ENCODE assay signal across 9 cellular contexts in the genomic region with DNA sequence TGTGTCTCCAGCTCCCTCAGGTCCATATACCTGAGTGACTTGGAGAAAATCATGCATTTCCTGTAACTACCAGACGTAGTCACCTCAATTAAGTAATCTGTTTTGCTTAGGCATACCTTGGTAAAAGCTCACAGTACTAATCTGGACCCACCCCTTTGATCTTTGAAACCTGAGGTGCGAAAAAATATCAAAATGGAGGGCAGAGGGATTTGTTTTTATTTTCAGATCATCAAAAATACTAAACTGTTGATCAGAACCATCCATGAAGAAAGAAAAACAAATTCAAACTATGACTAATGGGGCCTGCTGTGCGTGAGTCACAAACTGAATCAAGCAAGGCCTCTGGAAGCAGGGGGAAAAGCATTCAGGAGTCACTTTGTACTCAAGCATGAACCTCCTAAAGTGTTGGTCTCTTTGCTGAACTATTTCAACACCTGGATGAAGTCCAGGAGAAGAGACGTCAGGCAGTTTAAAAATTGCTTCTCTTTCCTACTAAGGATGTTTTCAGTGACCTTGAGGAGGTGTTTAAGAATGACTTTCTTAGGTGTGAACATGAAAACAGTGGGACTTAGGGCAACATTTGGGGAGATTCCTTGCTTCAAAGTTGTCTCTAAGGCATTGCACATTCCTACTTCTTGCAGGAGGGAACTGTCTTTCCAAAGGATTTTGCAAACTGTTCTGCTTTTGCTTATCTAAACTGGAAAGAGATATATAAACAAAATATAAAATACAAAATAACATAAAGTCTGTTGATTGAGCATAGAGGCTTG.
DNase-seq lines count a peak whose midpoint lies in the region; ATAC-seq lines count a peak whose summit lies in the region.
"Had no signal": no experiment of that assay in that cellular context is flagged by ENCODE, and none has a peak within 500 bp of the region (broad histone marks: within the 10 kb centered on the region; RNA-seq: fewer than 3 reads in every experiment).

No MANE protein-coding gene starts in this region.

- peak; percentile 75 for DNase-seq in AG08396 (ENCODE audit: low spot score)
- peak; percentile 11 for DNase-seq in NT2/D1 (ENCODE audit: low read depth, low spot score)
- peak; percentile 99 for DNase-seq in fibroblast of gingiva (ENCODE audit: low read depth)
- peak; percentile 96 for DNase-seq in non-pigmented ciliary epithelial cell (ENCODE audit: low read depth)
- DNase-seq in occipital lobe (lab: John Stamatoyannopoulos, UW) = no peak
- DNase-seq in DMS114 treated with DMSO at 0.1 percent for 48 hours (lab: John Stamatoyannopoulos, UW; ENCODE audit: unreplicated experiment) = no peak
- DNase-seq in NCI-H1092 (lab: John Stamatoyannopoulos, UW) = no peak
- DNase-seq: activated naive CD8-positive, alpha-beta T cell treated with anti-CD3 and anti-CD28 coated beads, Interleukin-2, amount 10 ng/mL, durations not matched to agents 7 days and 5 days had no signal

- no peaks in the 10 kb centered on the region for H3K4me1 ChIP-seq in NT2/D1 (ENCODE audit: insufficient read depth, insufficient read length)

- no peak overlapping the region for H3K9ac ChIP-seq in NT2/D1 (ENCODE audit: insufficient read length, low read depth)

- no peaks in the 10 kb centered on the region for H3K36me3 ChIP-seq in NT2/D1 (ENCODE audit: insufficient read depth, insufficient read length, low read length)

- H3K27me3 ChIP-seq in NT2/D1 (ENCODE audit: insufficient read depth, insufficient read length) = no peaks in the 10 kb centered on the region

- H3K9me3 ChIP-seq in NT2/D1 (ENCODE audit: insufficient read depth, low read length) = no peaks in the 10 kb centered on the region

- ATAC-seq in GM21576 (IDR thresholded peaks at IDR 0.05; ENCODE audit: unreplicated experiment) = no peak

- no peak overlapping the region for H3K4me3 ChIP-seq in NT2/D1 (ENCODE audit: insufficient read length, low read depth)

Comparison
In these comparisons a context has a peak if more than half of its experiments do, and no peak if none do; other contexts are left out.
1. DNase-seq: peak in AG08396 (single experiment), NT2/D1 (single experiment), fibroblast of gingiva (single experiment) and non-pigmented ciliary epithelial cell (single experiment); none in occipital lobe (single experiment), DMS114 treated with DMSO at 0.1 percent for 48 hours (single experiment) and NCI-H1092 (single experiment).